ENCODE assay signal across 1 cellular context in the genomic region with DNA sequence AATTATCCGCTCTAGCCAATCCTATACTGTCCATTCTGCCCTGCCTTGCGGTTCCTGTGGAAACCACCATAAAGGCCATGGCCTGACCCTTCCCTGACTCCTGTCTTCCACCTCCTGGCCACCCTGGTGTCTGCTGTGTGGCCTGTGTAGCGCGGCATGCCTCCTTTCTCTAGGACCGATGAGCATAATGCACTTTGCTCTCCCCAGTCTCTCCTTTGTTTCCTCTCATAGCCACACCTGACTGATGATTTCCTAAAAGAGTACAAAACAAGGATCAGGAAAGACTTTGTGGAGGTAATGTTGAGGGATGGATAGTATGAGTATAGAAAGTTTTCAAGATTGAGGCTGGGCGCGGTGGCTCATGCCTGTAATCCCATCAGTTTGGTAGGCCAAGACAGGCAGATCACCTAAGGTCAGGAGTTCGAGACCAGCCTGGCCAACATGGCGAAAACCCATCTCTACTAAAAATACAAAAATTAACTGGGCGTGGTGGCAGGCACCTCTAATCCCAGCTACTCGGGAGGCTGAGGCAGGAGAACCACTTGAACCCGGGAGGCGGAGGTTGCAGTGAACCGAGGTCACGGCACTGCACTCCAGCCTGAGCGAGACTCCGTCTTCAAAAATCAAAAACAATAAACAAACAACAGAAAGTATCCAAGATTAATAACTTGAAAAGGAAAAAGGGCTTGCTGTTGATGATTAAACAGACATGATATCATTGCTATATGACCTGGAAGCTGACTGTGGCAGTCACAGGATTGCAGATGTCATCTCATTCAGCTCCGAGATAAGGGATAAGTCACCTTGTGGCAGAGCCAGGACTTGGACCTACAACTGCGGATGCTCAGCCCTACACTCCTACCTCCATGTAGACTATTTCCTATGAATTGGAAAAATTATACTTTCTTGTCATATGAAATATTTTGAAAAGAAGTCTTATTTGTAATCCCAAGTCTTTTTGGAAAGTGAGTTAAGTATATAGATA.
TF ChIP-seq lines count a peak whose summit lies in the region.

No MANE protein-coding gene starts in this region.

TF ChIP-seq in HepG2, 621 proteins besides CTCF, POLR2A, EP300 and RAD21 (continued from another document and continues in another):
- no peak for TF ChIP-seq ZNF329 (CRISPR knock-in tag; IDR thresholded peaks at IDR 0.05; ENCODE audit: low read depth)
- TF ChIP-seq STAT5B (CRISPR knock-in tag; IDR thresholded peaks at IDR 0.05): no peak
- no peak for TF ChIP-seq ZNF780A (CRISPR knock-in tag; IDR thresholded peaks at IDR 0.05)
- TF ChIP-seq ZNF24 (IDR thresholded peaks at IDR 0.05): no peak
- TF ChIP-seq ZNF510 (CRISPR knock-in tag; IDR thresholded peaks at IDR 0.05; ENCODE audit: low read depth): no peak
- TF ChIP-seq KLF9 (CRISPR knock-in tag; IDR thresholded peaks at IDR 0.05; ENCODE audit: low read depth): no peak
- no peak for TF ChIP-seq ZNF891 (CRISPR knock-in tag; IDR thresholded peaks at IDR 0.05)
- TF ChIP-seq RFX5 (IDR thresholded peaks at IDR 0.05; ENCODE audit: low read depth, low read length): no peak
- 0 out of 2 replicates have a peak, but pooled peaks have one; percentile 25 for TF ChIP-seq BHLHE40 (IDR thresholded peaks at IDR 0.05; ENCODE audit: low read length)
- no peak; the same call in 1 of the 2 replicates for TF ChIP-seq KDM3A (CRISPR knock-in tag; IDR thresholded peaks at IDR 0.05; ENCODE audit: low read depth)
- TF ChIP-seq, protein P1, sequence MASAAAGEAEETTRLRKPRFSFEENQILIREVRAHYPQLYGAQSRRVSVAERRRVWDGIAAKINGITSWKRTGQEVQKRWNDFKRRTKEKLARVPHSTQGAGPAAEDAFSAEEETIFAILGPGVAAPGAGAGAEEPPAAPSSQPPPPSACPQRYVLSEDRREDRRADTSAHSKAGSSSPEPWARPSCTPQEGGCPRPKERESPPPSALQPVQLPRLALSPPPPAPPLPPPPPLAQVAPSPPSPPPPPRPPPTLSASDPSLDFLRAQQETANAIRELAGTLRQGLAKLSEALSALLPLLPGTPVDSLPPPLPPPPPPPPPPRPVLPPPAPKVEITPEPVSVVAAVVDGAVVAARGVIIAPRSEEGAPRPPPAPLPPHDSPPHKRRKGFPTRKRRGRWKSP (CRISPR knock-in tag; IDR thresholded peaks at IDR 0.05): no peak
- no peak for TF ChIP-seq BATF2 (CRISPR knock-in tag; IDR thresholded peaks at IDR 0.05)
- no peak for TF ChIP-seq ZNF282 (IDR thresholded peaks at IDR 0.05; ENCODE audit: partially characterized antibody)
- no peak for TF ChIP-seq RARG (CRISPR knock-in tag; IDR thresholded peaks at IDR 0.05; ENCODE audit: low read depth)
- no peak for TF ChIP-seq FUBP1 (CRISPR knock-in tag; IDR thresholded peaks at IDR 0.05; ENCODE audit: borderline replicate concordance)
- TF ChIP-seq ZBTB44 (CRISPR knock-in tag; IDR thresholded peaks at IDR 0.05): no peak
- TF ChIP-seq ATF1 (CRISPR knock-in tag; IDR thresholded peaks at IDR 0.05): no peak
- peak; percentile 74; the same call in 1 of the 2 replicates for TF ChIP-seq ZKSCAN8 (CRISPR knock-in tag; IDR thresholded peaks at IDR 0.05; ENCODE audit: borderline replicate concordance)
- TF ChIP-seq, protein P2, sequence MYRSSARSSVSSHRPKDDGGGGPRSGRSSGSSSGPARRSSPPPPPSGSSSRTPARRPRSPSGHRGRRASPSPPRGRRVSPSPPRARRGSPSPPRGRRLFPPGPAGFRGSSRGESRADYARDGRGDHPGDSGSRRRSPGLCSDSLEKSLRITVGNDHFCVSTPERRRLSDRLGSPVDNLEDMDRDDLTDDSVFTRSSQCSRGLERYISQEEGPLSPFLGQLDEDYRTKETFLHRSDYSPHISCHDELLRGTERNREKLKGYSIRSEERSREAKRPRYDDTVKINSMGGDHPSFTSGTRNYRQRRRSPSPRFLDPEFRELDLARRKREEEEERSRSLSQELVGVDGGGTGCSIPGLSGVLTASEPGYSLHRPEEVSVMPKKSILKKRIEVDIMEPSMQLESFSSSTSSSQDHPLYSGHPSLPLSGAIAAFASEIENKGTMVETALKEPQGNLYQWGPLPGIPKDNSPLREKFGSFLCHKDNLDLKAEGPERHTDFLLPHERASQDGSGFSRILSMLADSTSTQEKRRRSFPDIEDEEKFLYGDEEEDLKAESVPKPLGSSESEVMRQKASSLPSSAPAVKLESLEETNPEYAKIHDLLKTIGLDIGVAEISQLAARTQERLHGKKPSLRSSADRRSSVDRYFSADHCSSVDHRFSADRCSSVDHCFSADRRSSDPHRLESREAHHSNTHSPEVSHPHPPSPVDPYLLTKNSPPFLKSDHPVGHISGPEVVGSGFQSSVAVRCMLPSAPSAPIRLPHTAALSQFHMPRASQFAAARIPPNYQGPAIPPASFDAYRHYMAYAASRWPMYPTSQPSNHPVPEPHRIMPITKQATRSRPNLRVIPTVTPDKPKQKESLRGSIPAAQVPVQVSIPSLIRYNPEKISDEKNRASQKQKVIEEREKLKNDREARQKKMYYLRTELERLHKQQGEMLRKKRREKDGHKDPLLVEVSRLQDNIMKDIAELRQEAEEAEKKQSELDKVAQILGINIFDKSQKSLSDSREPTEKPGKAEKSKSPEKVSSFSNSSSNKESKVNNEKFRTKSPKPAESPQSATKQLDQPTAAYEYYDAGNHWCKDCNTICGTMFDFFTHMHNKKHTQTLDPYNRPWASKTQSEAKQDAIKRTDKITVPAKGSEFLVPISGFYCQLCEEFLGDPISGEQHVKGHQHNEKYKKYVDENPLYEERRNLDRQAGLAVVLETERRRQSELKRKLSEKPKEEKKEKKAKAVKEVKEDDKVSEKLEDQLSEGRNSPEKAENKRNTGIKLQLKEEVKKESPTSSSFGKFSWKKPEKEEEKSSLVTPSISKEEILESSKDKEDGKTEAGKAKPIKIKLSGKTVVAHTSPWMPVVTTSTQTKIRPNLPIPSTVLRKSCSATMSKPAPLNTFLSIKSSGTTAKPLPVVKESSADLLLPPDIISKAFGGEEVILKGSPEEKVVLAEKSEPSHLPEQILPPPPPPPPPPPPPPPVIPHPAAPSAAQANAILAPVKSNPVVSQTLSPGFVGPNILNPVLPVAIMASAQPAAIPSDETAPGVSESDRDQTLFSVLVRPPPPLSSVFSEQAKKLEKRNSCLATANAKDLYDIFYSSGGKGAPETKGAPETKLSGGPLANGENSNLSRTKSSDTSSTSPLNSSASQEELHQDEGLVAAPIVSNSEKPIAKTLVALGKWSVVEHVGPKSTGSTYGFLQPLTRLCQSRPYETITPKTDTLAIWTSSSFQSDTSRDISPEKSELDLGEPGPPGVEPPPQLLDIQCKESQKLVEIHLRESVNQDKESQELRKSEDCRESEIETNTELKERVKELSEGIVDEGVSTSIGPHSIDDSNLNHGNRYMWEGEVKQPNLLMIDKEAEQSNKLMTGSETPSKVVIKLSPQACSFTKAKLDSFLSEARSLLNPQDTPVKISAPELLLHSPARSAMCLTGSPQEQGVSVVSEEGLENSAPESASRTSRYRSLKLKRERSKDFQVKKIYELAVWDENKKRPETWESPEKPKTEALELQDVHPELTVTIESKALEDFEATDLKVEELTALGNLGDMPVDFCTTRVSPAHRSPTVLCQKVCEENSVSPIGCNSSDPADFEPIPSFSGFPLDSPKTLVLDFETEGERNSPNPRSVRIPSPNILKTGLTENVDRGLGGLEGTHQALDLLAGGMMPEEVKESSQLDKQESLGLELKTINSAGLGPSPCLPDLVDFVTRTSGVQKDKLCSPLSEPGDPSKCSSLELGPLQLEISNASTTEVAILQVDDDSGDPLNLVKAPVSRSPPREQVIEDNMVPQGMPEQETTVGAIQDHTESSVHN (CRISPR knock-in tag; IDR thresholded peaks at IDR 0.05): no peak
- no peak for TF ChIP-seq ELF4 (CRISPR knock-in tag; IDR thresholded peaks at IDR 0.05; ENCODE audit: borderline replicate concordance)
- TF ChIP-seq SOX5 (CRISPR knock-in tag; IDR thresholded peaks at IDR 0.05; ENCODE audit: borderline replicate concordance): peak; percentile 83
- TF ChIP-seq ZNF652 (CRISPR knock-in tag; IDR thresholded peaks at IDR 0.05; ENCODE audit: borderline replicate concordance, low read depth): no peak
- TF ChIP-seq MXI1 (IDR thresholded peaks at IDR 0.05; ENCODE audit: borderline replicate concordance, low read depth, low read length): no peak; the same call in 2 of the 3 replicates
- TF ChIP-seq ZNF101 (CRISPR knock-in tag; IDR thresholded peaks at IDR 0.05; ENCODE audit: borderline replicate concordance, low read depth): no peak
- no peak for TF ChIP-seq ZNF468 (CRISPR knock-in tag; IDR thresholded peaks at IDR 0.05)
- TF ChIP-seq AFF4 (CRISPR knock-in tag; IDR thresholded peaks at IDR 0.05): no peak
- TF ChIP-seq, protein P3, sequence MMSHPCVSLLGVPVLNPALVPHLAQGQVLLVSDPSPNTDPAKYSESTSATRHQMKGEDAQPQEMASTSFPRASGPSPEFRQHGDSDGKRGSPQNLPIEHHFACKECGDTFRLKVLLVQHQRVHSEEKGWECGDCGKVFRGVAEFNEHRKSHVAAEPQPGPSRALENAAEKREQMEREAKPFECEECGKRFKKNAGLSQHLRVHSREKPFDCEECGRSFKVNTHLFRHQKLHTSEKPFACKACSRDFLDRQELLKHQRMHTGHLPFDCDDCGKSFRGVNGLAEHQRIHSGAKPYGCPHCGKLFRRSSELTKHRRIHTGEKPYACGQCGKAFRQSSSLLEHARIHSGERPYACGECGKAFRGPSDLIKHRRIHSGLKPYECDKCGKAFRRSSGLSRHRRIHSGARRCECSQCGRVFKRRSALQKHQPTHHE (CRISPR knock-in tag; IDR thresholded peaks at IDR 0.05; ENCODE audit: borderline replicate concordance): no peak
